Comparison of ENCODE assay signal across 9 cellular contexts in genomic region chr18:623760-624620, GRCh38. TPM values are rescaled to one million over a fixed set of nuclear protein-coding genes. Genes with fewer than 3 reads are reported as not detected.
DNase-seq lines count a peak whose midpoint lies in the region; TF ChIP-seq lines count a peak whose summit lies in the region.
"Had no signal": no experiment of that assay in that cellular context is flagged by ENCODE, and none has a peak within 500 bp of the region (broad histone marks: within the 10 kb centered on the region; RNA-seq: fewer than 3 reads in every experiment).

No MANE protein-coding gene starts in this region.

- H3K4me1 ChIP-seq in suprapubic skin, result no peaks in the 10 kb centered on the region

- H3K9me3 ChIP-seq in suprapubic skin, result no peaks in the 10 kb centered on the region
- H3K9me3 ChIP-seq: BLaER1 had no signal

- peak; percentile 34 for DNase-seq in NCI-H1092 treated with DMSO at 0.1 percent for 48 hours (lab: John Stamatoyannopoulos, UW)
- DNase-seq in NCI-H1092 (lab: John Stamatoyannopoulos, UW), result no peak
- peak; percentile 25 for DNase-seq in HS-5 (ENCODE audit: low read depth)
- peak; percentile 75 for DNase-seq in RKO (ENCODE audit: low spot score)
- DNase-seq in activated T-cell treated with anti-CD3 and anti-CD28 coated beads, Interleukin-2, amount 50 U/mL, for 48 hours, result peak; percentile 66 to 71
- peak; percentile 87 for DNase-seq in fibroblast of pulmonary artery (ENCODE audit: low read depth)
- peak; percentile 58 for DNase-seq in non-pigmented ciliary epithelial cell (ENCODE audit: low read depth)
- peak; percentile 77 to 82 for DNase-seq in suprapubic skin (ENCODE audit: low spot score in 2 of 2)

- WGBS in suprapubic skin, result 62% methylated on average over 11 of the region's 11 CpGs

- H3K4me3 ChIP-seq in fibroblast of pulmonary artery (replicated peaks; ENCODE audit: low read depth, low read length) (no peak overlapping the region), suprapubic skin (no peak overlapping the region)
- H3K4me3 ChIP-seq: BLaER1 had no signal

- TF ChIP-seq POLR2A in suprapubic skin (IDR thresholded peaks at IDR 0.05), result no peak

- peak; percentile 76 for TF ChIP-seq CTCF in fibroblast of pulmonary artery (IDR thresholded peaks at IDR 0.05; ENCODE audit: low read length, missing control alignments)
- TF ChIP-seq CTCF in suprapubic skin (IDR thresholded peaks at IDR 0.05), result peak in 1 of 2 donors; percentile 66

- no peaks in the 10 kb centered on the region for H3K27me3 ChIP-seq in suprapubic skin
- H3K27me3 ChIP-seq: BLaER1 had no signal

- H3K36me3 ChIP-seq in suprapubic skin, result no peaks in the 10 kb centered on the region
- H3K36me3 ChIP-seq: BLaER1 had no signal

- H3K27ac ChIP-seq in suprapubic skin, result no peak overlapping the region
- H3K27ac ChIP-seq: BLaER1 had no signal

- TF ChIP-seq EP300 in suprapubic skin (IDR thresholded peaks at IDR 0.05), result no peak

RNA-seq across cellular contexts. Expression of gene CLUL1, which starts 27.2 kb away (rescaled TPM):
- 1 to 10 TPM in 3 of 4 donors, not detected in 1; 1.4 to 6.9 (median 3.5) TPM for total RNA-seq in suprapubic skin

RNA-seq across cellular contexts. Expression of gene TYMS, which starts 33.5 kb away (rescaled TPM):
- 1 to 10 TPM; 2.6 to 5.9 (median 3.2) TPM for total RNA-seq in suprapubic skin

RNA-seq across cellular contexts. Expression of gene CETN1, which starts 43.8 kb away (rescaled TPM):
- not detected for total RNA-seq in suprapubic skin
